Comparison of ENCODE assay signal across 29 cellular contexts in genomic region chr13:109695402-109696190, GRCh38.
"Had no signal": no experiment of that assay in that cellular context is flagged by ENCODE, and none has a peak within 500 bp of the region (broad histone marks: within the 10 kb centered on the region; RNA-seq: fewer than 3 reads in every experiment).

No MANE protein-coding gene starts in this region.

- H3K27me3 Mint-ChIP-seq: stimulated activated memory B cell treated with anti-CD40 and anti-IgM and Interleukin-4, amounts not matched to agents 10 μg/mL and 1 μg/mL and 100 μg/mL, for 72 hours had no signal

- H3K4me3 Mint-ChIP-seq: immature natural killer cell; memory B cell; natural killer cell; stimulated activated memory B cell treated with anti-CD40 and anti-IgM and Interleukin-4, amounts not matched to agents 10 μg/mL and 1 μg/mL and 100 μg/mL, for 72 hours had no signal

- H3K27me3 ChIP-seq: ovary, stomach, thyroid gland, vagina had no signal

- H3K36me3 ChIP-seq: esophagus squamous epithelium, heart right ventricle, ovary, spleen, stomach, thyroid gland, vagina had no signal

- H3K9me3 ChIP-seq: esophagus squamous epithelium, heart right ventricle, ovary, psoas muscle, spleen, stomach, thyroid gland, vagina had no signal

- H3K4me1 Mint-ChIP-seq: memory B cell; natural killer cell; stimulated activated memory B cell treated with anti-CD40 and anti-IgM and Interleukin-4, amounts not matched to agents 10 μg/mL and 1 μg/mL and 100 μg/mL, for 72 hours had no signal

- FAIRE-seq: endothelial cell of umbilical vein had no signal

- H3K9me3 Mint-ChIP-seq: immature natural killer cell; natural killer cell; stimulated activated memory B cell treated with anti-CD40 and anti-IgM and Interleukin-4, amounts not matched to agents 10 μg/mL and 1 μg/mL and 100 μg/mL, for 72 hours had no signal

- DNase-seq: dermis blood vessel endothelial cell; effector memory CD4-positive, alpha-beta T cell; esophagus squamous epithelium; foreskin melanocyte; glutamatergic neuron; heart right ventricle; hypothalamus; immature natural killer cell; islet precursor cell; kidney glomerular epithelial cell; left colon; left ventricle myocardium superior; natural killer cell; occipital lobe; ovary; posterior cingulate gyrus; psoas muscle; right cardiac atrium; spleen; stimulated activated CD4-positive, alpha-beta T cell treated with anti-CD3 and anti-CD28 coated beads, Interleukin-4, amount 100 ng/mL, for 4 hours; stomach; thyroid gland had no signal

- H3K27ac Mint-ChIP-seq: immature natural killer cell; memory B cell; natural killer cell; stimulated activated memory B cell treated with anti-CD40 and anti-IgM and Interleukin-4, amounts not matched to agents 10 μg/mL and 1 μg/mL and 100 μg/mL, for 72 hours had no signal

- H3K27ac ChIP-seq: coronary artery, esophagus squamous epithelium, heart right ventricle, ovary, psoas muscle, skin epidermis, spleen, stomach, thyroid gland, vagina had no signal

- H3K4me1 ChIP-seq: psoas muscle, vagina had no signal

- H3K4me3 ChIP-seq: coronary artery, esophagus squamous epithelium, heart right ventricle, lung, ovary, psoas muscle, skin epidermis, spleen, stomach, thyroid gland, vagina had no signal

- H3K36me3 Mint-ChIP-seq: immature natural killer cell; memory B cell; natural killer cell; stimulated activated memory B cell treated with anti-CD40 and anti-IgM and Interleukin-4, amounts not matched to agents 10 μg/mL and 1 μg/mL and 100 μg/mL, for 72 hours had no signal

- ATAC-seq: heart right ventricle; left colon; left ventricle myocardium superior; natural killer cell; psoas muscle; right cardiac atrium; stimulated activated memory B cell treated with anti-CD40 and anti-IgM and Interleukin-4, amounts not matched to agents 10 μg/mL and 1 μg/mL and 100 μg/mL, for 72 hours had no signal
